In genomic region chr5:178537467-178538381, GRCh38 we compare ENCODE assay signal across 20 cellular contexts. TPM values are rescaled to one million over a fixed set of nuclear protein-coding genes. Genes with fewer than 3 reads are reported as not detected.
"Had no signal": no experiment of that assay in that cellular context is flagged by ENCODE, and none has a peak within 500 bp of the region (broad histone marks: within the 10 kb centered on the region; RNA-seq: fewer than 3 reads in every experiment).

No MANE protein-coding gene starts in this region.

- ATAC-seq: activated CD4-positive, alpha-beta T cell treated with anti-CD3 and anti-CD28 coated beads for 36 hours; activated CD8-positive, alpha-beta T cell treated with anti-CD3 and anti-CD28 coated beads for 36 hours; activated T-cell treated with anti-CD3 and anti-CD28 coated beads, Interleukin-2, amount 50 U/mL, for 72 hours; body of pancreas; left ventricle myocardium superior had no signal

- H3K9me3 Mint-ChIP-seq: activated CD8-positive, alpha-beta T cell treated with anti-CD3 and anti-CD28 coated beads for 36 hours; activated T-cell treated with anti-CD3 and anti-CD28 coated beads, Interleukin-2, amount 50 U/mL, for 72 hours; type B pancreatic cell had no signal

- H3K36me3 Mint-ChIP-seq: activated naive CD8-positive, alpha-beta T cell; type B pancreatic cell had no signal

- H3K27ac Mint-ChIP-seq: activated CD4-positive, alpha-beta T cell treated with anti-CD3 and anti-CD28 coated beads for 36 hours; activated CD8-positive, alpha-beta T cell treated with anti-CD3 and anti-CD28 coated beads for 36 hours; activated naive CD8-positive, alpha-beta T cell; activated T-cell treated with anti-CD3 and anti-CD28 coated beads, Interleukin-2, amount 50 U/mL, for 72 hours; type B pancreatic cell had no signal

- DNase-seq: activated CD4-positive, alpha-beta T cell treated with anti-CD3 and anti-CD28 coated beads for 36 hours; activated CD8-positive, alpha-beta T cell treated with anti-CD3 and anti-CD28 coated beads for 36 hours; activated gamma-delta T cell; activated T-cell treated with anti-CD3 and anti-CD28 coated beads, Interleukin-2, amount 50 U/mL, for 72 hours; amygdala; body of pancreas; central memory CD4-positive, alpha-beta T cell; hippocampal formation; left ventricle myocardium superior; stimulated activated CD4-positive, alpha-beta T cell treated with anti-CD3 and anti-CD28 coated beads, Interleukin-15, amount 100 ng/mL, for 24 hours; stimulated activated CD4-positive, alpha-beta T cell treated with anti-CD3 and anti-CD28 coated beads, Interleukin-4, amount 100 ng/mL, for 24 hours; stimulated activated naive CD4-positive, alpha-beta T cell treated with Interleukin-2 at 50 U/mL for 16 hours; WERI-Rb-1 had no signal

- H3K4me3 ChIP-seq: body of pancreas, coronary artery, esophagus muscularis mucosa, right atrium auricular region had no signal

- H3K4me1 ChIP-seq: body of pancreas had no signal

- H3K4me3 Mint-ChIP-seq: activated CD4-positive, alpha-beta T cell treated with anti-CD3 and anti-CD28 coated beads for 36 hours; activated CD8-positive, alpha-beta T cell treated with anti-CD3 and anti-CD28 coated beads for 36 hours; activated naive CD8-positive, alpha-beta T cell; activated T-cell treated with anti-CD3 and anti-CD28 coated beads, Interleukin-2, amount 50 U/mL, for 72 hours; type B pancreatic cell had no signal

- H3K4me1 Mint-ChIP-seq: activated CD4-positive, alpha-beta T cell treated with anti-CD3 and anti-CD28 coated beads for 36 hours had no signal

- H3K27me3 ChIP-seq: body of pancreas, esophagus muscularis mucosa, right atrium auricular region had no signal

- H3K27ac ChIP-seq: body of pancreas, coronary artery, right atrium auricular region, WERI-Rb-1 had no signal

- H3K9me3 ChIP-seq: body of pancreas, esophagus muscularis mucosa, right atrium auricular region had no signal

- H3K27me3 Mint-ChIP-seq: activated CD4-positive, alpha-beta T cell treated with anti-CD3 and anti-CD28 coated beads for 36 hours; activated CD8-positive, alpha-beta T cell treated with anti-CD3 and anti-CD28 coated beads for 36 hours; activated naive CD8-positive, alpha-beta T cell; type B pancreatic cell had no signal

- H3K36me3 ChIP-seq: esophagus muscularis mucosa, right atrium auricular region, WERI-Rb-1 had no signal

RNA-seq across cellular contexts. Expression of gene COL23A1, which starts 52.5 kb away (rescaled TPM):
- total RNA-seq: activated CD4-positive, alpha-beta T cell treated with anti-CD3 and anti-CD28 coated beads for 36 hours; body of pancreas; fibroblast of villous mesenchyme; T-helper 1 cell treated with Interleukin-12 subunit alpha and Interleukin-12 subunit beta and Interleukin-4 antibody, amounts not matched to agents 30 ng/mL and 1 ng/mL, for 36 hours had no signal
